Comparison of ENCODE assay signal across 13 cellular contexts in genomic region chr13:42997381-42997780, GRCh38. TPM values are rescaled to one million over a fixed set of nuclear protein-coding genes. Genes with fewer than 3 reads are reported as not detected.
DNase-seq lines count a peak whose midpoint lies in the region; ATAC-seq, FAIRE-seq and TF ChIP-seq lines count a peak whose summit lies in the region.
"Had no signal": no experiment of that assay in that cellular context is flagged by ENCODE, and none has a peak within 500 bp of the region (broad histone marks: within the 10 kb centered on the region; RNA-seq: fewer than 3 reads in every experiment).

No MANE protein-coding gene starts in this region.

- no peaks in the 10 kb centered on the region for H3K79me2 ChIP-seq in GM12878 (ENCODE audit: control insufficient read depth, insufficient read depth, low read length)

- H3K4me1 ChIP-seq in GM12878 (ENCODE audit: control insufficient read depth, insufficient read depth, low read length) (peaks cover 35% of the 10 kb centered on the region), prostate gland (replicated peaks) (no peaks in the 10 kb centered on the region)

- in situ Hi-C loops in GM12878 (cut with MboI), result no loop called here

- H3K27me3 ChIP-seq in GM12878 (replicated peaks in 1 of 2; ENCODE audit: control insufficient read depth in 2 of 2, insufficient read depth in 2 of 2, low read length in 1 of 2), result no peaks in the 10 kb centered on the region
- no peaks in the 10 kb centered on the region for H3K27me3 ChIP-seq in prostate gland (replicated peaks; ENCODE audit: insufficient read depth)
- H3K27me3 ChIP-seq: upper lobe of right lung had no signal

- H3K4me3 ChIP-seq in GM12878 (no peak overlapping the region), prostate gland (no peak overlapping the region)
- H3K4me3 ChIP-seq: upper lobe of right lung had no signal

- H3K27ac ChIP-seq in GM12878 (ENCODE audit: control insufficient read depth, insufficient read depth) (peak overlapping the region; percentile 56), prostate gland (no peak overlapping the region)
- H3K27ac ChIP-seq: upper lobe of right lung had no signal

- no TSS peak for BruUV-seq in GM12878 (replicated peaks; lab: Mats Ljungman, UMichigan)

- CTCF ChIA-PET in GM12878 (lab: Yijun Ruan, JAX), result interaction anchor here (0.5 to 3.1 kb wide), 10 partner anchors 9 to 1423 kb away, joined by 3 to 11 read pairs (median 5); partner anchors contain the start of genes AKAP11 and DNAJC15

- RAD21 ChIA-PET in GM12878 (lab: Charles Lee; ENCODE audit: unreplicated experiment), result interaction anchor here (0.9 to 2.9 kb wide), 13 partner anchors 10 to 135 kb away, joined by 3 to 22 read pairs (median 4); partner anchors contain the start of gene DNAJC15

- 0% methylated on average over 2 of the region's 2 CpGs for WGBS in GM12878 (ENCODE audit: insufficient coverage, insufficient replicate concordance, low lambda C conversion rate, missing lambda C conversion rate)
- 88% methylated on average over 2 of the region's 2 CpGs for WGBS in prostate gland

- H3K9me3 ChIP-seq in GM12878 (replicated peaks; ENCODE audit: control insufficient read depth, insufficient read depth, low read length), result no peaks in the 10 kb centered on the region; the same call in 2 of the 3 replicates
- no peaks in the 10 kb centered on the region for H3K9me3 ChIP-seq in prostate gland
- H3K9me3 ChIP-seq: upper lobe of right lung had no signal

- H3K27me3 Mint-ChIP-seq in type B pancreatic cell, result no peaks in the 10 kb centered on the region
- H3K27me3 Mint-ChIP-seq: naive B cell had no signal

- peak overlapping the region; percentile 75 to 81 for H3K27ac Mint-ChIP-seq in activated naive CD4-positive, alpha-beta T cell treated with anti-CD3 and anti-CD28 coated beads, Interleukin-2, amount 50 U/mL, for 72 hours
- peak overlapping the region; percentile 84 for H3K27ac Mint-ChIP-seq in type B pancreatic cell

- peak overlapping the region; percentile 43 for H2AFZ ChIP-seq in GM12878 (ENCODE audit: control insufficient read depth, low read depth, low read length)

- intact Hi-C loops in GM12878 (cut with micrococcal nuclease; ENCODE audit: unreplicated experiment) (no loop called here), prostate gland (cut with DNase I) (no loop called here)

- no peak for TF ChIP-seq RAD21 in GM12878 (IDR thresholded peaks at IDR 0.05; ENCODE audit: insufficient read depth, low read depth, low read length)

- no peak overlapping the region for H3K4me3 Mint-ChIP-seq in type B pancreatic cell
- H3K4me3 Mint-ChIP-seq: naive B cell had no signal

- TF ChIP-seq POLR2A in GM12878 (IDR thresholded peaks at IDR 0.05; ENCODE audit: low read depth, low read length) (no peak), prostate gland (IDR thresholded peaks at IDR 0.05) (no peak)

- no peaks in the 10 kb centered on the region for H3K9me3 Mint-ChIP-seq in activated naive CD4-positive, alpha-beta T cell treated with anti-CD3 and anti-CD28 coated beads, Interleukin-2, amount 50 U/mL, for 72 hours
- H3K9me3 Mint-ChIP-seq in type B pancreatic cell, result peaks cover 13% of the 10 kb centered on the region

- POLR2A ChIA-PET in GM12878 (lab: Charles Lee), result interaction anchor here (0.6 to 3.0 kb wide), 10 partner anchors 9 to 247 kb away, joined by 3 to 15 read pairs (median 4); partner anchors contain the start of gene DNAJC15

- peak; percentile 28 to 54; a peak in 1 of 4 replicates for TF ChIP-seq EP300 in GM12878 (IDR thresholded peaks at IDR 0.05; ENCODE audit: borderline replicate concordance in 1 of 2, control insufficient read depth in 1 of 2, low read depth in 2 of 2, low read length in 2 of 2)

- H3K36me3 ChIP-seq in GM12878 (ENCODE audit: control insufficient read depth in 2 of 2, insufficient read depth in 2 of 2, low read length in 1 of 2), result no peaks in the 10 kb centered on the region
- no peaks in the 10 kb centered on the region for H3K36me3 ChIP-seq in prostate gland
- H3K36me3 ChIP-seq: upper lobe of right lung had no signal

- peaks cover 6% of the 10 kb centered on the region for H3K4me1 Mint-ChIP-seq in type B pancreatic cell (ENCODE audit: unreplicated experiment)

- H3K36me3 Mint-ChIP-seq in activated naive CD4-positive, alpha-beta T cell treated with anti-CD3 and anti-CD28 coated beads, Interleukin-2, amount 50 U/mL, for 72 hours, result peaks cover 8% of the 10 kb centered on the region in 2 donors
- no peaks in the 10 kb centered on the region for H3K36me3 Mint-ChIP-seq in type B pancreatic cell

- TF ChIP-seq CTCF in GM12878 (IDR thresholded peaks at IDR 0.05 in 2 of 3, conservative IDR thresholded peaks at IDR 0.05 in 1 of 3; ENCODE audit: control insufficient read depth in 2 of 3, extremely low read depth in 1 of 3, insufficient read depth in 1 of 3, low read depth in 3 of 3, low read length in 3 of 3) (no peak), type B pancreatic cell (conservative IDR thresholded peaks at IDR 0.05) (no peak), prostate gland (IDR thresholded peaks at IDR 0.05) (no peak)

- FAIRE-seq in GM12878 (lab: Jason Lieb, UNC), result peak; percentile 7
- FAIRE-seq: bronchial epithelial cell had no signal

- peak; percentile 39 to 78 for ATAC-seq in activated naive CD4-positive, alpha-beta T cell treated with anti-CD3 and anti-CD28 coated beads, Interleukin-2, amount 50 U/mL, for 72 hours
- ATAC-seq in HG03039 (IDR thresholded peaks at IDR 0.05; ENCODE audit: unreplicated experiment), result peak; percentile 53
- ATAC-seq in GM12878, result peak; percentile 86

- no peak for DNase-seq in activated naive CD4-positive, alpha-beta T cell treated with anti-CD3 and anti-CD28 coated beads, Interleukin-2, amount 50 U/mL, for 72 hours (ENCODE audit: low spot score in 2 of 2)
- no peak for DNase-seq in activated naive CD4-positive, alpha-beta T cell treated with Interleukin-2 at 50 U/mL for 16 hours
- no peak for DNase-seq in GM12878 (ENCODE audit: low read depth, low spot score)
- no peak for DNase-seq in type B pancreatic cell (ENCODE audit: extremely low spot score, unreplicated experiment)
- DNase-seq in stimulated activated CD4-positive, alpha-beta T cell treated with anti-CD3 and anti-CD28 coated beads, Interleukin-2, amount 100 ng/mL, for 48 hours, result no peak
- no peak for DNase-seq in prostate gland (ENCODE audit: low spot score)
- DNase-seq in DMS153 (lab: John Stamatoyannopoulos, UW), result no peak
- DNase-seq: hippocampal formation; naive B cell; stimulated activated CD4-positive, alpha-beta T cell treated with anti-CD3 and anti-CD28 coated beads, Interleukin-2, amount 100 ng/mL, for 24 hours; upper lobe of right lung had no signal

- no peak overlapping the region for H3K9ac ChIP-seq in GM12878 (ENCODE audit: control insufficient read depth, insufficient read depth, low read length)

- no peaks in the 10 kb centered on the region for H4K20me1 ChIP-seq in GM12878 (ENCODE audit: control insufficient read depth, insufficient read depth)

- SMC1A ChIA-PET in GM12878 (lab: Charles Lee; ENCODE audit: uncharacterized antibody, unreplicated experiment), result interaction anchor here (0.9 to 3.1 kb wide), 19 partner anchors 10 to 402 kb away, joined by 3 to 31 read pairs (median 5); partner anchors contain the start of gene DNAJC15

- peak overlapping the region; percentile 80 for H3K4me2 ChIP-seq in GM12878 (ENCODE audit: control insufficient read depth, insufficient read depth)

TF ChIP-seq in GM12878, 131 proteins besides CTCF, POLR2A, EP300 and RAD21 (continues in another document):
- no peak for TF ChIP-seq ESRRA (IDR thresholded peaks at IDR 0.05; ENCODE audit: low read length)

RNA-seq across cellular contexts. Expression of gene EPSTI1, which starts 5.3 kb away (rescaled TPM):
- 10 to 100 TPM; 12.7 to 18.7 TPM for total RNA-seq in activated naive CD4-positive, alpha-beta T cell treated with anti-CD3 and anti-CD28 coated beads, Interleukin-2, amount 50 U/mL, for 72 hours
- total RNA-seq in GM12878 (2013; cell fraction: nucleolus; rRNA removed), result 60.8 and 68.9 TPM in 2 replicates
- 22.0 and 24.9 TPM in 2 replicates for total RNA-seq in GM12878 (2014; rRNA removed)
- total RNA-seq in GM12878 (2014; rRNA removed; fragmentation: Illumina TruSeq; extraction: Trizol), result 26.4 and 32.0 TPM in 2 replicates
- 31.4 and 43.3 TPM in 2 replicates for total RNA-seq in GM12878 (2021)
- polyA plus RNA-seq in GM12878 (2011; ENCODE audit: low read depth), result 12.9 TPM
- polyA plus RNA-seq in GM12878 (2011; rRNA removed), result 31.3 and 47.1 TPM in 2 replicates
- polyA plus RNA-seq in GM12878 (2011; cell fraction: cytosol; rRNA removed), result 14.9 and 25.8 TPM in 2 replicates
- 25.8 and 27.6 TPM in 2 replicates for polyA plus RNA-seq in GM12878 (2011; cell fraction: nucleus; rRNA removed)
- polyA plus RNA-seq in GM12878 (2012), result 18.7 and 26.8 TPM in 2 replicates
- polyA plus RNA-seq in GM12878 (2014; fragmentation: Illumina TruSeq; extraction: Trizol), result 32.0 and 42.2 TPM in 2 replicates
- polyA plus RNA-seq in GM12878 (2014; fragmentation: Nextera tagmentation; extraction: Ambion mirVana), result 1 to 10 TPM; 4.7 to 8.9 TPM
- polyA plus RNA-seq in GM12878 (2014; rRNA removed), result 23.0 and 29.8 TPM in 2 replicates
- polyA plus RNA-seq in GM12878 (2016; fragmentation: Nextera tagmentation; extraction: Ambion mirVana), result 10 to 100 TPM; 14.2 to 14.6 TPM
- 12.1 and 13.1 TPM in 2 replicates for polyA minus RNA-seq in GM12878 (2011; rRNA and poly(A)+ RNA removed)
- polyA minus RNA-seq in GM12878 (2011; cell fraction: cytosol; rRNA and poly(A)+ RNA removed), result 14.1 and 15.0 TPM in 2 replicates
- polyA minus RNA-seq in GM12878 (2011; cell fraction: nucleus; rRNA and poly(A)+ RNA removed), result 14.9 and 26.5 TPM in 2 replicates
- total RNA-seq in type B pancreatic cell (ENCODE audit: low replicate concordance), result 7.9 and 15.7 TPM in 2 replicates
- total RNA-seq in prostate gland, result 1 to 10 TPM; 1.7 to 8.0 TPM

RNA-seq across cellular contexts. Expression of gene DNAJC15, which starts 26.0 kb away (rescaled TPM):
- 10 to 100 TPM in 1 of 2 donors, 1 to 10 TPM in 1; 5.4 to 15.7 TPM for total RNA-seq in activated naive CD4-positive, alpha-beta T cell treated with anti-CD3 and anti-CD28 coated beads, Interleukin-2, amount 50 U/mL, for 72 hours
- 31.1 and 33.5 TPM in 2 replicates for total RNA-seq in GM12878 (2013; cell fraction: nucleolus; rRNA removed)
- total RNA-seq in GM12878 (2014; rRNA removed) (30.4 and 36.4 TPM in 2 replicates), GM12878 (2014; rRNA removed; fragmentation: Illumina TruSeq; extraction: Trizol) (15.1 and 16.5 TPM in 2 replicates), GM12878 (2021) (29.5 and 30.2 TPM in 2 replicates), type B pancreatic cell (ENCODE audit: low replicate concordance) (19.7 and 23.8 TPM in 2 replicates), prostate gland (1 to 10 TPM; 1.4 to 8.2 TPM)
- polyA plus RNA-seq in GM12878 (2011; ENCODE audit: low read depth), result 3.7 TPM
- polyA plus RNA-seq in GM12878 (2011; rRNA removed) (47.3 and 58.4 TPM in 2 replicates), GM12878 (2014; fragmentation: Illumina TruSeq; extraction: Trizol) (13.1 TPM in 2 replicates), GM12878 (2014; fragmentation: Nextera tagmentation; extraction: Ambion mirVana) (100 to 1,000 TPM; 102 to 104 TPM), GM12878 (2014; rRNA removed) (50.4 and 52.6 TPM in 2 replicates), GM12878 (2016; fragmentation: Nextera tagmentation; extraction: Ambion mirVana) (10 to 100 TPM; 94.4 to 98.8 TPM)
- polyA plus RNA-seq in GM12878 (2011; cell fraction: cytosol; rRNA removed), result 38.7 and 59.0 TPM in 2 replicates
- 26.1 and 29.6 TPM in 2 replicates for polyA plus RNA-seq in GM12878 (2011; cell fraction: nucleus; rRNA removed)
- polyA plus RNA-seq in GM12878 (2012), result 15.5 and 16.5 TPM in 2 replicates
- polyA minus RNA-seq in GM12878 (2011; rRNA and poly(A)+ RNA removed), result 20.0 and 24.4 TPM in 2 replicates
- polyA minus RNA-seq in GM12878 (2011; cell fraction: cytosol; rRNA and poly(A)+ RNA removed), result 7.8 and 16.5 TPM in 2 replicates
- polyA minus RNA-seq in GM12878 (2011; cell fraction: nucleus; rRNA and poly(A)+ RNA removed), result 8.7 and 13.7 TPM in 2 replicates
